In the genomic region with DNA sequence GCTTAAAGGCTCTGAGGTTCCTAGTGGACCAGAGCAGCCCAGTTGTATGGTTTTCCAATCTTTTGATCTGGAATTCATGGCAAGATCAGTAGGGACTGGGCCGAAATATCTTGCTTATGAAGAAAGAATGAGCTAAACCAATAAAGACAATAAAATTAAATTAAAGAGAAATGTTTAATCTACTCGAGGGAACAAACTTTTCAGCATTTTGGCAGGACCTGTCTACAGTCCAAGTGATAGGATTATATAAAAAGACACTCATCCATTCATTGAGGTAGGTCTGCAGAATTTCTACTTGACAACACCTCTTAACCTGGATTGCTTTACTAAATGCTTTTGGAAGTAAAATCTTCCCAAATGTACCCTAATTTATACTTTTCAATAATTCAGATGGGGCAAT, we compare ENCODE assay signal across 9 cellular contexts.
"Had no signal": no experiment of that assay in that cellular context is flagged by ENCODE, and none has a peak within 500 bp of the region (broad histone marks: within the 10 kb centered on the region; RNA-seq: fewer than 3 reads in every experiment).

No MANE protein-coding gene starts in this region.

- H3K9me3 ChIP-seq: HAP-1 had no signal

- H3K4me2 ChIP-seq: GM23338 had no signal

- DNase-seq: GM23248, GOT3, H7, H9, HCEC 1CT, HFFc6 had no signal

- H3K27ac ChIP-seq: GM23248 had no signal

- H3K4me1 ChIP-seq: HAP-1 had no signal

- H3K9ac ChIP-seq: GM23248 had no signal

- ATAC-seq: GM23338, HCT116 had no signal

- H3K4me3 ChIP-seq: GM23248, GM23338, HAP-1 had no signal

- H2AFZ ChIP-seq: GM23248, GM23338 had no signal

- H3K36me3 ChIP-seq: HAP-1 had no signal

- H3K4me1 Mint-ChIP-seq: GM23338 had no signal

- H3K27ac Mint-ChIP-seq: GM23338, H9, HFFc6 had no signal

- H3K4me3 Mint-ChIP-seq: GM23338, H9, HFFc6 had no signal
